Comparison of ENCODE assay signal across 23 cellular contexts in the genomic region with DNA sequence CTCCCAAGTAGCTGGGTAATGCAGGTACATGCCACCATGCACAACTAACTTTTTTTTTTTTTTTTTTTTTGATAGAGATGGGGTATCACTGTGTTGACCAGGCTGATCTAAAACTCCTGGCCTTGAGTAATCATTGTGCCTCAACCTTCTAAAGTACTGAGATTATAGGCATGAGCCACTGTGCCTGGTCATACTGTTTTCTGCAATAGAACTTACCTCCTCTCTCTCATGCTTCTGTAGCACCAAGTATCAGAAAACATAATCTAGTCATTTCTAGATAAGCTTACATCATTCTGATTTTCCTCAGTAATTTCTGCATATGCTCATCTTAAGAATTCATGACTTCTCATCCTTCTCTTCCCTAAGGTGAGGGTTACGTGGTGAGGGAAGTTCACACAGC.
"Had no signal": no experiment of that assay in that cellular context is flagged by ENCODE, and none has a peak within 500 bp of the region (broad histone marks: within the 10 kb centered on the region; RNA-seq: fewer than 3 reads in every experiment).

No MANE protein-coding gene starts in this region.

- H3K27ac Mint-ChIP-seq: naive thymus-derived CD8-positive, alpha-beta T cell; nephron progenitor cell had no signal

- H3K27ac ChIP-seq: dorsolateral prefrontal cortex, lower lobe of right lung, prostate gland, right atrium auricular region, thoracic aorta, tibial nerve, upper lobe of left lung had no signal

- H3K4me3 Mint-ChIP-seq: naive thymus-derived CD8-positive, alpha-beta T cell; nephron progenitor cell had no signal

- H3K4me2 ChIP-seq: smooth muscle cell had no signal

- H3K4me3 ChIP-seq: dorsolateral prefrontal cortex, lower lobe of right lung, prostate gland, right atrium auricular region, smooth muscle cell, thoracic aorta, tibial nerve, upper lobe of left lung had no signal

- H3K9me3 Mint-ChIP-seq: nephron progenitor cell had no signal

- FAIRE-seq: frontal cortex, keratinocyte, urothelium cell line had no signal

- H3K27me3 ChIP-seq: dorsolateral prefrontal cortex, right atrium auricular region, tibial nerve, upper lobe of left lung had no signal

- DNase-seq: dorsolateral prefrontal cortex; effector CD4-positive, alpha-beta T cell; head of caudate nucleus; left ventricle myocardium superior; lower lobe of right lung; naive thymus-derived CD8-positive, alpha-beta T cell; nephron progenitor cell; nucleus accumbens; stimulated activated CD4-positive, alpha-beta T cell treated with anti-CD3 and anti-CD28 coated beads, Interleukin-12 subunit alpha, Interleukin-12 subunit beta, amount 100 ng/mL, for 4 hours; stimulated activated CD4-positive, alpha-beta T cell treated with anti-CD3 and anti-CD28 coated beads, Interleukin-1b, Interleukin-23, amount 100 ng/mL, for 48 hours; stimulated activated CD4-positive, alpha-beta T cell treated with anti-CD3 and anti-CD28 coated beads, Interleukin-4, amount 100 ng/mL, for 1 hour; stimulated activated CD8-positive, alpha-beta memory T cell treated with anti-CD3 and anti-CD28 coated beads, Interleukin-4, amount 100 ng/mL, for 48 hours; stimulated activated naive CD4-positive, alpha-beta T cell treated with Interleukin-2 at 50 U/mL for 16 hours; upper lobe of left lung had no signal

- H3K36me3 ChIP-seq: lower lobe of right lung, prostate gland, right atrium auricular region, thoracic aorta, tibial nerve, upper lobe of left lung had no signal

- ATAC-seq: left ventricle myocardium superior; lower lobe of right lung; naive thymus-derived CD8-positive, alpha-beta T cell; sciatic nerve had no signal

- H3K27me3 Mint-ChIP-seq: naive thymus-derived CD8-positive, alpha-beta T cell had no signal

- H3K4me1 ChIP-seq: lower lobe of right lung, prostate gland, right atrium auricular region, tibial nerve, upper lobe of left lung had no signal

- H3K9me3 ChIP-seq: lower lobe of right lung, prostate gland, right atrium auricular region, thoracic aorta, tibial nerve, upper lobe of left lung had no signal
